ENCODE assay signal across 10 cellular contexts in the genomic region with DNA sequence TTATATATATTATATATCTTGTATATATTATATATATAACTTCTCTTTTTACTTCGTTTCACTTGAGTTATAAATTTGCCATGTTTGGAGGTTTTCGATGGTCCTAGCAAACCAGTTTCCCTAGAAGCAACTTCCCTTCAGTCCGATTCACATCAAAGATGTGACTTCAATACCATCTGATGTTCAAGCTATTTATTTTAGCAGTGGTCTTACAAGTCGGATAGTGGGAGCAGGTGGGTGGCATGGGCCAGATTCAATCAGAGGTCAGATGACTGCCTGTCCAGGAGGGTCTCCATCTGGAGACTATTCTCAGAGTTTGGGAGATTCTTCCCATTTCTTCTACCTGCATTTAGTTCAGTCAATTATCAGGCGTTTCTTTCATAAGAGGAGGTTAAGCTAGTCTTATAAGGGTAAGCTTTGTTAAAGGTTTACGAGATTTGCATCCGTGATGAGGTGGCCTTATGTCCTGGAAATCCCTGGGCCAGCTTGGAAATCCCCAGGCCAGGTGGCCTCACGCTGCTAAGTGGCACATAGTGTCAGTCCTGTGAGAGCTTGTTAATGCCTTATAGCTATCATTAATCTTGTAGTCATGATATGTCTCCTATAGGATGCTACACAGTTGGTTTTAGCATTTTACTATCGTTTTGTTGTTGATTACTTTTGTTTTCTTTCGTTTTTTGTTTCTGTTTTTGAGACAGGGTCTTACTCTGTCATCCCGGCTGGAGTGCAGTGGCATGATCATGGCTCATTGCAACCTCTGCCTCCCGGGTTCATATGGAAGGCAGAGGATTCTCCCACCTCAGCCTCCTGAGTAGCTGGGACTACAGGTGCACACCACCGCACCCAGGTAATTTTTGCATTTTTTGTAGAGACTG.
DNase-seq lines count a peak whose midpoint lies in the region; ATAC-seq and TF ChIP-seq lines count a peak whose summit lies in the region.
"Had no signal": no experiment of that assay in that cellular context is flagged by ENCODE, and none has a peak within 500 bp of the region (broad histone marks: within the 10 kb centered on the region; RNA-seq: fewer than 3 reads in every experiment).

No MANE protein-coding gene starts in this region.

- no peak for TF ChIP-seq CTCF in uterus (IDR thresholded peaks at IDR 0.05)

- peak; percentile 95 for ATAC-seq in GM19025 (IDR thresholded peaks at IDR 0.05; ENCODE audit: low read depth, unreplicated experiment)
- ATAC-seq in HG02798 (IDR thresholded peaks at IDR 0.05; ENCODE audit: poor library complexity, unreplicated experiment): peak; percentile 93

- DNase-seq in DMS 273 (lab: John Stamatoyannopoulos, UW; ENCODE audit: unreplicated experiment) (peak; percentile 66), NCI-H82 treated with DMSO at 0.1 percent for 48 hours (lab: John Stamatoyannopoulos, UW; ENCODE audit: unreplicated experiment) (peak; percentile 97), uterus (no peak), mesenteric fat pad (ENCODE audit: low spot score) (no peak)
- no peak for DNase-seq in activated CD4-positive, alpha-beta T cell treated with anti-CD3 and anti-CD28 coated beads for 4 hours
- no peak for DNase-seq in activated effector memory CD4-positive, alpha-beta T cell treated with Interleukin-2 at 50 U/mL for 16 hours
- DNase-seq: activated T-cell treated with anti-CD3 and anti-CD28 coated beads, Interleukin-2, amount 50 U/mL, for 24 hours had no signal

- no peaks in the 10 kb centered on the region for H3K36me3 ChIP-seq in uterus

- TF ChIP-seq POLR2A in uterus (IDR thresholded peaks at IDR 0.05): no peak

- no peaks in the 10 kb centered on the region for H3K9me3 ChIP-seq in uterus

- no peak overlapping the region for H3K4me3 ChIP-seq in uterus
- H3K4me3 ChIP-seq: BLaER1 had no signal

- no peaks in the 10 kb centered on the region for H3K27me3 ChIP-seq in uterus
- H3K27me3 ChIP-seq: BLaER1 had no signal

- H3K27ac ChIP-seq in uterus: no peak overlapping the region
- H3K27ac ChIP-seq: BLaER1 had no signal

- no peaks in the 10 kb centered on the region for H3K4me1 ChIP-seq in uterus
- H3K4me1 ChIP-seq: BLaER1 had no signal

- intact Hi-C loops in uterus (cut with DNase I; ENCODE audit: low total_unique reads): no loop called here

Comparison
In these comparisons a context has a peak if more than half of its experiments do, and no peak if none do; other contexts are left out.
1. DNase-seq: peak in DMS 273 (single experiment) and NCI-H82 treated with DMSO at 0.1 percent for 48 hours (single experiment); none in uterus (0 of 2), mesenteric fat pad (single experiment), activated CD4-positive, alpha-beta T cell treated with anti-CD3 and anti-CD28 coated beads for 4 hours (0 of 2) and activated effector memory CD4-positive, alpha-beta T cell treated with Interleukin-2 at 50 U/mL for 16 hours (single experiment).